In genomic region chr1:1253972-1254666, GRCh38 we compare ENCODE assay signal across 24 cellular contexts. TPM values are rescaled to one million over a fixed set of nuclear protein-coding genes. Genes with fewer than 3 reads are reported as not detected.
"Had no signal": no experiment of that assay in that cellular context is flagged by ENCODE, and none has a peak within 500 bp of the region (broad histone marks: within the 10 kb centered on the region; RNA-seq: fewer than 3 reads in every experiment).

No MANE protein-coding gene starts in this region.

- FAIRE-seq: endometrium, islet of Langerhans had no signal

- H3K27me3 ChIP-seq: body of pancreas, colonic mucosa, gastrocnemius medialis, right atrium auricular region, spleen, tibial nerve had no signal

- ATAC-seq: activated CD4-positive, CD25-positive, alpha-beta regulatory T cell treated with anti-CD3 and anti-CD28 coated beads, Interleukin-2, amount 50 U/mL, for 24 hours; body of pancreas; gastrocnemius medialis; mucosa of descending colon; natural killer cell treated with Interleukin-12 subunit alpha and Interleukin-12 subunit beta and Interleukin-15 and Interleukin-18, amount 100 ng/mL, for 72 hours had no signal

- H3K4me1 ChIP-seq: body of pancreas, colonic mucosa, gastrocnemius medialis had no signal

- H3K27ac ChIP-seq: body of pancreas, colonic mucosa, gastrocnemius medialis, left ventricle myocardium inferior, right atrium auricular region, spleen, tibial nerve, WERI-Rb-1 had no signal

- DNase-seq: activated CD4-positive, alpha-beta T cell treated with anti-CD3 and anti-CD28 coated beads for 48 hours; activated CD4-positive, alpha-beta T cell treated with anti-CD3 and anti-CD28 coated beads, Interleukin-2, amount 50 U/mL, for 48 hours; activated CD8-positive, alpha-beta memory T cell treated with anti-CD3 and anti-CD28 coated beads for 24 hours; activated effector memory CD4-positive, alpha-beta T cell treated with Interleukin-2 at 50 U/mL for 16 hours; activated naive CD4-positive, alpha-beta T cell treated with Interleukin-2 at 50 U/mL for 16 hours; aorta; body of pancreas; cerebellar nuclear complex; colonic mucosa; effector CD8-positive, alpha-beta T cell; gastrocnemius medialis; glutamatergic neuron; left ventricle myocardium inferior; spleen; stimulated activated naive CD4-positive, alpha-beta T cell treated with Interleukin-2 at 50 U/mL for 16 hours; T-helper 9 cell; WERI-Rb-1 had no signal

- H3K4me3 ChIP-seq: body of pancreas, colonic mucosa, gastrocnemius medialis, left ventricle myocardium inferior, mucosa of descending colon, right atrium auricular region, spleen, tibial nerve had no signal

- H3K9me3 ChIP-seq: body of pancreas, colonic mucosa, gastrocnemius medialis, left ventricle myocardium inferior, mucosa of descending colon, right atrium auricular region, spleen, tibial nerve had no signal

- H3K36me3 ChIP-seq: colonic mucosa had no signal

RNA-seq across cellular contexts. Expression of gene C1QTNF12, which starts 7.6 kb away (rescaled TPM):
- total RNA-seq: body of pancreas, right atrium auricular region had no signal
